In the genomic region with DNA sequence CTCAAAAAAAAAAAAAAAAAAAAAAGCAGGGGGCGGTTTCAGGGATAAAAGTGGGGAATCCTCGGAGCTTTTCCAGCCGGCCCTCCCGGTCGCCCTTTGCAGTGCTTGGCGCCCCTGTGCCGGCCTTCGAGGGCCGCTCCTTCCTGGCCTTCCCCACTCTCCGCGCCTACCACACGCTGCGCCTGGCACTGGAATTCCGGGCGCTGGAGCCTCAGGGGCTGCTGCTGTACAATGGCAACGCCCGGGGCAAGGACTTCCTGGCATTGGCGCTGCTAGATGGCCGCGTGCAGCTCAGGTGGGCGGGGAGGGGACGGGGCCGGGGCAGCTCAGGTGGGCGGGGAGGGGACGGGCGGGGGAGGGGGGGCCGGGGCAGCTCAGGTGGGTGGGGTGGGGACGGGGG, we compare ENCODE assay signal across 1 cellular context.
TF ChIP-seq lines count a peak whose summit lies in the region.

No MANE protein-coding gene starts in this region.

TF ChIP-seq in K562, 482 proteins besides CTCF, POLR2A, EP300 and RAD21:
- TF ChIP-seq AFF1 (IDR thresholded peaks at IDR 0.05; ENCODE audit: low read depth in 1 of 2, partially characterized antibody in 2 of 2), result no peak
- no peak for TF ChIP-seq NR3C1 (CRISPR knock-in tag; IDR thresholded peaks at IDR 0.05)
- TF ChIP-seq, protein P1, sequence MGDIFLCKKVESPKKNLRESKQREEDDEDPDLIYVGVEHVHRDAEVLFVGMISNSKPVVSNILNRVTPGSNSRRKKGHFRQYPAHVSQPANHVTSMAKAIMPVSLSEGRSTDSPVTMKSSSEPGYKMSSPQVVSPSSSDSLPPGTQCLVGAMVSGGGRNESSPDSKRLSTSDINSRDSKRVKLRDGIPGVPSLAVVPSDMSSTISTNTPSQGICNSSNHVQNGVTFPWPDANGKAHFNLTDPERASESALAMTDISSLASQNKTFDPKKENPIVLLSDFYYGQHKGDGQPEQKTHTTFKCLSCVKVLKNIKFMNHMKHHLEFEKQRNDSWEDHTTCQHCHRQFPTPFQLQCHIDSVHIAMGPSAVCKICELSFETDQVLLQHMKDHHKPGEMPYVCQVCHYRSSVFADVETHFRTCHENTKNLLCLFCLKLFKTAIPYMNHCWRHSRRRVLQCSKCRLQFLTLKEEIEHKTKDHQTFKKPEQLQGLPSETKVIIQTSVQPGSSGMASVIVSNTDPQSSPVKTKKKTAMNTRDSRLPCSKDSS (IDR thresholded peaks at IDR 0.05; ENCODE audit: low read depth, partially characterized antibody), result no peak
- 0 out of 2 replicates have a peak, but pooled peaks have one; percentile 8 for TF ChIP-seq RBFOX2 (IDR thresholded peaks at IDR 0.05; ENCODE audit: low read depth, low read length)
- TF ChIP-seq ZNF77 (CRISPR knock-in tag; IDR thresholded peaks at IDR 0.05), result no peak
